Comparison of ENCODE assay signal across 22 cellular contexts in genomic region chr4:3426465-3427133, GRCh38. TPM values are rescaled to one million over a fixed set of nuclear protein-coding genes. Genes with fewer than 3 reads are reported as not detected.
DNase-seq lines count a peak whose midpoint lies in the region; ATAC-seq and TF ChIP-seq lines count a peak whose summit lies in the region.
"Had no signal": no experiment of that assay in that cellular context is flagged by ENCODE, and none has a peak within 500 bp of the region (broad histone marks: within the 10 kb centered on the region; RNA-seq: fewer than 3 reads in every experiment).

No MANE protein-coding gene starts in this region.

- H3K4me1 Mint-ChIP-seq in memory B cell (peaks cover 6% of the 10 kb centered on the region), GM23338 (peaks cover 2% of the 10 kb centered on the region; the same call in 2 of the 3 replicates)
- H3K4me1 Mint-ChIP-seq: CD8-positive, alpha-beta memory T cell had no signal

- no peak for TF ChIP-seq CTCF in RWPE1 (conservative IDR thresholded peaks at IDR 0.05; ENCODE audit: low read depth)
- TF ChIP-seq CTCF in GM23338 (conservative IDR thresholded peaks at IDR 0.05; ENCODE audit: low read depth in 2 of 2): no peak
- TF ChIP-seq CTCF in colonic mucosa (IDR thresholded peaks at IDR 0.05): no peak

- H3K4me2 ChIP-seq in GM23338: no peak overlapping the region

- no peaks in the 10 kb centered on the region for H3K9me3 Mint-ChIP-seq in memory B cell
- H3K9me3 Mint-ChIP-seq in GM23338: no peaks in the 10 kb centered on the region
- H3K9me3 Mint-ChIP-seq: CD8-positive, alpha-beta memory T cell had no signal

- 0 out of 2 replicates have a peak, but pooled peaks cover 4% of the 10 kb centered on the region for H4K20me1 ChIP-seq in GM23338 (replicated peaks; ENCODE audit: insufficient read depth)

- no peaks in the 10 kb centered on the region for H3K36me3 ChIP-seq in GM23338 (ENCODE audit: insufficient read depth)
- no peaks in the 10 kb centered on the region for H3K36me3 ChIP-seq in colonic mucosa
- H3K36me3 ChIP-seq: MG63 had no signal

- no peaks in the 10 kb centered on the region for H3K4me1 ChIP-seq in GM23338 (ENCODE audit: insufficient read depth)
- no peaks in the 10 kb centered on the region for H3K4me1 ChIP-seq in colonic mucosa

- H3F3A ChIP-seq in GM23338 (replicated peaks; ENCODE audit: low read depth): no peaks in the 10 kb centered on the region

- no peak overlapping the region for H2AFZ ChIP-seq in GM23338

- peak; percentile 72 for ATAC-seq in memory B cell (ENCODE audit: low read depth)
- ATAC-seq in GM23338: no peak
- no peak for ATAC-seq in HG02588 (IDR thresholded peaks at IDR 0.05; ENCODE audit: unreplicated experiment)
- ATAC-seq: T-helper 17 cell had no signal

- no peaks in the 10 kb centered on the region for H3K9me2 ChIP-seq in GM23338 (ENCODE audit: insufficient read depth)

- H3K9me3 ChIP-seq in colonic mucosa: no peaks in the 10 kb centered on the region
- H3K9me3 ChIP-seq: MG63 had no signal

- H3K27ac Mint-ChIP-seq in memory B cell (no peak overlapping the region), GM23338 (no peak overlapping the region)
- H3K27ac Mint-ChIP-seq: T-helper 17 cell had no signal

- peak; percentile 13 for DNase-seq in DMS79 treated with DMSO at 0.1 percent for 48 hours (lab: John Stamatoyannopoulos, UW)
- DNase-seq in DMS79 (lab: John Stamatoyannopoulos, UW): no peak
- peak; percentile 27 for DNase-seq in NCI-H1436 treated with DMSO at 0.1 percent for 48 hours (lab: John Stamatoyannopoulos, UW)
- DNase-seq in RWPE1 (ENCODE audit: low spot score): no peak
- no peak for DNase-seq in memory B cell (ENCODE audit: low spot score in 2 of 2)
- DNase-seq in GM23338 (ENCODE audit: low spot score): no peak
- DNase-seq in colonic mucosa: no peak
- DNase-seq: ACHN; C1 segment of cervical spinal cord; CD8-positive, alpha-beta memory T cell; H7; MG63; NCI-H2029; NCI-H2171 treated with DMSO at 0.1 percent for 48 hours; NCI-H446 treated with DMSO at 0.1 percent for 48 hours; NCI-H774; SHP77; SW 1271; T-helper 17 cell had no signal

- H3K36me3 Mint-ChIP-seq in memory B cell (no peaks in the 10 kb centered on the region), GM23338 (ENCODE audit: low read depth) (no peaks in the 10 kb centered on the region)
- H3K36me3 Mint-ChIP-seq: CD8-positive, alpha-beta memory T cell had no signal

- H3K27me3 ChIP-seq in GM23338 (ENCODE audit: insufficient read depth) (no peaks in the 10 kb centered on the region), colonic mucosa (no peaks in the 10 kb centered on the region)
- H3K27me3 ChIP-seq: MG63 had no signal

- POLR2A ChIA-PET in RWPE1 (lab: Yijun Ruan, JAX; ENCODE audit: low non-redundant PET): no interaction called here

- H3K79me2 ChIP-seq in GM23338 (replicated peaks; ENCODE audit: insufficient read depth): no peaks in the 10 kb centered on the region

- CTCF ChIA-PET in RWPE1 (lab: Yijun Ruan, JAX): no interaction called here

- H3K4me3 Mint-ChIP-seq in memory B cell (no peak overlapping the region), GM23338 (no peak overlapping the region)
- H3K4me3 Mint-ChIP-seq: CD8-positive, alpha-beta memory T cell; T-helper 17 cell had no signal

- H3K27ac ChIP-seq in RWPE1: peak overlapping the region; percentile 24
- H3K27ac ChIP-seq in GM23338 (ENCODE audit: low read depth): no peak overlapping the region
- H3K27ac ChIP-seq in colonic mucosa: no peak overlapping the region
- H3K27ac ChIP-seq: 22Rv1, SK-N-MC had no signal

- H3K4me3 ChIP-seq in GM23338: no peak overlapping the region
- no peak overlapping the region for H3K4me3 ChIP-seq in colonic mucosa
- H3K4me3 ChIP-seq: MG63, SK-N-MC had no signal

- H3K9ac ChIP-seq in colonic mucosa (ENCODE audit: low read depth in 2 of 2, low read length in 2 of 2): no peak overlapping the region

- H3K27me3 Mint-ChIP-seq in memory B cell (no peaks in the 10 kb centered on the region), GM23338 (ENCODE audit: insufficient read depth, low read depth, poor library complexity) (peaks cover 12% of the 10 kb centered on the region)
- H3K27me3 Mint-ChIP-seq: T-helper 17 cell had no signal

- intact Hi-C loops in colonic mucosa (cut with DNase I): no loop called here

TF ChIP-seq in GM23338, 12 proteins besides CTCF, POLR2A, EP300 and RAD21:
- TF ChIP-seq EZH2phosphoT487 (IDR thresholded peaks at IDR 0.05; ENCODE audit: unreplicated experiment): no peak
- TF ChIP-seq, protein P1, sequence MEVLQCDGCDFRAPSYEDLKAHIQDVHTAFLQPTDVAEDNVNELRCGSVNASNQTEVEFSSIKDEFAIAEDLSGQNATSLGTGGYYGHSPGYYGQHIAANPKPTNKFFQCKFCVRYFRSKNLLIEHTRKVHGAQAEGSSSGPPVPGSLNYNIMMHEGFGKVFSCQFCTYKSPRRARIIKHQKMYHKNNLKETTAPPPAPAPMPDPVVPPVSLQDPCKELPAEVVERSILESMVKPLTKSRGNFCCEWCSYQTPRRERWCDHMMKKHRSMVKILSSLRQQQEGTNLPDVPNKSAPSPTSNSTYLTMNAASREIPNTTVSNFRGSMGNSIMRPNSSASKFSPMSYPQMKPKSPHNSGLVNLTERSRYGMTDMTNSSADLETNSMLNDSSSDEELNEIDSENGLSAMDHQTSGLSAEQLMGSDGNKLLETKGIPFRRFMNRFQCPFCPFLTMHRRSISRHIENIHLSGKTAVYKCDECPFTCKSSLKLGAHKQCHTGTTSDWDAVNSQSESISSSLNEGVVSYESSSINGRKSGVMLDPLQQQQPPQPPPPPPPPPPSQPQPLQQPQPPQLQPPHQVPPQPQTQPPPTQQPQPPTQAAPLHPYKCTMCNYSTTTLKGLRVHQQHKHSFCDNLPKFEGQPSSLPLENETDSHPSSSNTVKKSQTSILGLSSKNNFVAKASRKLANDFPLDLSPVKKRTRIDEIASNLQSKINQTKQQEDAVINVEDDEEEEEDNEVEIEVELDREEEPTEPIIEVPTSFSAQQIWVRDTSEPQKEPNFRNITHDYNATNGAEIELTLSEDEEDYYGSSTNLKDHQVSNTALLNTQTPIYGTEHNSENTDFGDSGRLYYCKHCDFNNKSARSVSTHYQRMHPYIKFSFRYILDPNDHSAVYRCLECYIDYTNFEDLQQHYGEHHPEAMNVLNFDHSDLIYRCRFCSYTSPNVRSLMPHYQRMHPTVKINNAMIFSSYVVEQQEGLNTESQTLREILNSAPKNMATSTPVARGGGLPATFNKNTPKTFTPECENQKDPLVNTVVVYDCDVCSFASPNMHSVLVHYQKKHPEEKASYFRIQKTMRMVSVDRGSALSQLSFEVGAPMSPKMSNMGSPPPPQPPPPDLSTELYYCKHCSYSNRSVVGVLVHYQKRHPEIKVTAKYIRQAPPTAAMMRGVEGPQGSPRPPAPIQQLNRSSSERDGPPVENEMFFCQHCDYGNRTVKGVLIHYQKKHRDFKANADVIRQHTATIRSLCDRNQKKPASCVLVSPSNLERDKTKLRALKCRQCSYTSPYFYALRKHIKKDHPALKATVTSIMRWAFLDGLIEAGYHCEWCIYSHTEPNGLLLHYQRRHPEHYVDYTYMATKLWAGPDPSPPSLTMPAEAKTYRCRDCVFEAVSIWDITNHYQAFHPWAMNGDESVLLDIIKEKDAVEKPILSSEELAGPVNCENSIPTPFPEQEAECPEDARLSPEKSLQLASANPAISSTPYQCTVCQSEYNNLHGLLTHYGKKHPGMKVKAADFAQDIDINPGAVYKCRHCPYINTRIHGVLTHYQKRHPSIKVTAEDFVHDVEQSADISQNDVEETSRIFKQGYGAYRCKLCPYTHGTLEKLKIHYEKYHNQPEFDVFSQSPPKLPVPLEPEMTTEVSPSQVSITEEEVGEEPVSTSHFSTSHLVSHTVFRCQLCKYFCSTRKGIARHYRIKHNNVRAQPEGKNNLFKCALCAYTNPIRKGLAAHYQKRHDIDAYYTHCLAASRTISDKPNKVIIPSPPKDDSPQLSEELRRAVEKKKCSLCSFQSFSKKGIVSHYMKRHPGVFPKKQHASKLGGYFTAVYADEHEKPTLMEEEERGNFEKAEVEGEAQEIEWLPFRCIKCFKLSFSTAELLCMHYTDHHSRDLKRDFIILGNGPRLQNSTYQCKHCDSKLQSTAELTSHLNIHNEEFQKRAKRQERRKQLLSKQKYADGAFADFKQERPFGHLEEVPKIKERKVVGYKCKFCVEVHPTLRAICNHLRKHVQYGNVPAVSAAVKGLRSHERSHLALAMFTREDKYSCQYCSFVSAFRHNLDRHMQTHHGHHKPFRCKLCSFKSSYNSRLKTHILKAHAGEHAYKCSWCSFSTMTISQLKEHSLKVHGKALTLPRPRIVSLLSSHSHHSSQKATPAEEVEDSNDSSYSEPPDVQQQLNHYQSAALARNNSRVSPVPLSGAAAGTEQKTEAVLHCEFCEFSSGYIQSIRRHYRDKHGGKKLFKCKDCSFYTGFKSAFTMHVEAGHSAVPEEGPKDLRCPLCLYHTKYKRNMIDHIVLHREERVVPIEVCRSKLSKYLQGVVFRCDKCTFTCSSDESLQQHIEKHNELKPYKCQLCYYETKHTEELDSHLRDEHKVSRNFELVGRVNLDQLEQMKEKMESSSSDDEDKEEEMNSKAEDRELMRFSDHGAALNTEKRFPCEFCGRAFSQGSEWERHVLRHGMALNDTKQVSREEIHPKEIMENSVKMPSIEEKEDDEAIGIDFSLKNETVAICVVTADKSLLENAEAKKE (CRISPR knock-in tag; IDR thresholded peaks at IDR 0.05): no peak
- no peak for TF ChIP-seq ETS1 (IDR thresholded peaks at IDR 0.05)
- TF ChIP-seq EZH2 (IDR thresholded peaks at IDR 0.05; ENCODE audit: low read depth, unreplicated experiment): no peak
- no peak for TF ChIP-seq ZNF114 (CRISPR knock-in tag; IDR thresholded peaks at IDR 0.05)
- no peak for TF ChIP-seq STAT1 (IDR thresholded peaks at IDR 0.05; ENCODE audit: unreplicated experiment)

RNA-seq across cellular contexts. Expression of gene HGFAC, which starts 15.2 kb away (rescaled TPM):
- 0.94 TPM in 1 of 2 replicates, not detected in the other for total RNA-seq in GM23338 (2014; rRNA removed; shearing (Covaris generic))
- not detected in 2 replicates for polyA plus RNA-seq in GM23338 (2016; fragmentation: Nextera tagmentation; extraction: Ambion mirVana)
- under 1 TPM in 1 of 2 donors, not detected in 1; 0.52 TPM for total RNA-seq in colonic mucosa
- total RNA-seq: CD8-positive, alpha-beta memory T cell; T-helper 17 cell had no signal
- polyA plus RNA-seq: CD8-positive, alpha-beta memory T cell had no signal

RNA-seq across cellular contexts. Expression of gene DOK7, which starts 36.5 kb away (rescaled TPM):
- 0.52 and 0.54 TPM in 2 replicates for total RNA-seq in GM23338 (2014; rRNA removed; shearing (Covaris generic))
- 0.31 and 0.34 TPM in 2 replicates for polyA plus RNA-seq in GM23338 (2016; fragmentation: Nextera tagmentation; extraction: Ambion mirVana)
- total RNA-seq in colonic mucosa: 1 to 10 TPM in 1 of 2 donors, under 1 TPM in 1; 0.80 to 1.5 TPM
- total RNA-seq: CD8-positive, alpha-beta memory T cell; T-helper 17 cell had no signal
- polyA plus RNA-seq: CD8-positive, alpha-beta memory T cell had no signal

Comparison
In these comparisons a context has a peak if more than half of its experiments do, and no peak if none do; other contexts are left out.
1. DNase-seq: peak in DMS79 treated with DMSO at 0.1 percent for 48 hours (single experiment) and NCI-H1436 treated with DMSO at 0.1 percent for 48 hours (single experiment); none in DMS79 (single experiment), RWPE1 (single experiment), memory B cell (0 of 2), GM23338 (single experiment) and colonic mucosa (single experiment).